12 cellular contexts compared by ENCODE assay signal in genomic region chr1:169697769-169698168, GRCh38. TPM values are rescaled to one million over a fixed set of nuclear protein-coding genes. Genes with fewer than 3 reads are reported as not detected.
A peak's percentile ranks its signal among the peaks of the same experiment; 100 is the strongest.
DNase-seq lines count a peak whose midpoint lies in the region; ATAC-seq and TF ChIP-seq lines count a peak whose summit lies in the region.
"Had no signal": no experiment of that assay in that cellular context is flagged by ENCODE, and none has a peak within 500 bp of the region (broad histone marks: within the 10 kb centered on the region; RNA-seq: fewer than 3 reads in every experiment).

No MANE protein-coding gene starts in this region.

- no peak for DNase-seq in CD4-positive, CD25-positive, alpha-beta regulatory T cell
- DNase-seq in activated naive CD4-positive, alpha-beta T cell treated with anti-CD3 and anti-CD28 coated beads, Interleukin-2, amount 50 U/mL, for 72 hours (ENCODE audit: low spot score in 2 of 2), result no peak
- no peak for DNase-seq in foreskin keratinocyte
- DNase-seq in iPS-NIHi11 (ENCODE audit: low spot score), result no peak
- no peak for DNase-seq in NCI-H82 treated with DMSO at 0.1 percent for 48 hours (lab: John Stamatoyannopoulos, UW; ENCODE audit: unreplicated experiment)
- DNase-seq: activated CD4-positive, alpha-beta T cell treated with anti-CD3 and anti-CD28 coated beads, Interleukin-2, amount 50 U/mL, for 48 hours; NCI-H1092 treated with DMSO at 0.1 percent for 48 hours; retina; RPMI8226 had no signal

- H3K9me3 ChIP-seq in CD4-positive, CD25-positive, alpha-beta regulatory T cell (ENCODE audit: control insufficient read depth in 2 of 2, low read length in 2 of 2), result no peaks in the 10 kb centered on the region

- peaks cover 35% of the 10 kb centered on the region for H3K36me3 ChIP-seq in CD4-positive, CD25-positive, alpha-beta regulatory T cell (ENCODE audit: control insufficient read depth, insufficient read depth, low read length)

- H3K27me3 ChIP-seq in CD4-positive, CD25-positive, alpha-beta regulatory T cell (ENCODE audit: control insufficient read depth, insufficient read depth, low read length), result no peaks in the 10 kb centered on the region
- H3K27me3 ChIP-seq in foreskin keratinocyte, result no peaks in the 10 kb centered on the region

- peaks cover 53 to 99% (median 86%) of the 10 kb centered on the region in 4 donors for H3K4me1 Mint-ChIP-seq in CD4-positive, CD25-positive, alpha-beta regulatory T cell

- no peaks in the 10 kb centered on the region for H3K27me3 Mint-ChIP-seq in CD4-positive, CD25-positive, alpha-beta regulatory T cell

- peak overlapping the region in 2 of 3 donors; percentile 93 to 99 for H3K27ac Mint-ChIP-seq in CD4-positive, CD25-positive, alpha-beta regulatory T cell
- H3K27ac Mint-ChIP-seq in activated naive CD4-positive, alpha-beta T cell treated with anti-CD3 and anti-CD28 coated beads, Interleukin-2, amount 50 U/mL, for 72 hours, result peak overlapping the region; percentile 85 to 92

- H3K4me1 ChIP-seq in CD4-positive, CD25-positive, alpha-beta regulatory T cell (ENCODE audit: control insufficient read depth, insufficient read depth, low read length, poor library complexity, severe bottlenecking), result peaks cover 100% of the 10 kb centered on the region
- H3K4me1 ChIP-seq in foreskin keratinocyte, result no peaks in the 10 kb centered on the region

- H3K36me3 Mint-ChIP-seq in CD4-positive, CD25-positive, alpha-beta regulatory T cell, result peaks cover 69% of the 10 kb centered on the region
- peaks cover 73 to 77% of the 10 kb centered on the region in 2 donors for H3K36me3 Mint-ChIP-seq in activated naive CD4-positive, alpha-beta T cell treated with anti-CD3 and anti-CD28 coated beads, Interleukin-2, amount 50 U/mL, for 72 hours

- H3K4me3 Mint-ChIP-seq in CD4-positive, CD25-positive, alpha-beta regulatory T cell, result peak overlapping the region in 3 of 4 donors; percentile 92 to 99 (median 94)

- peaks cover 0 to 1% (median 0%) of the 10 kb centered on the region in 7 donors for H3K9me3 Mint-ChIP-seq in CD4-positive, CD25-positive, alpha-beta regulatory T cell
- peaks cover 0 to 4% of the 10 kb centered on the region in 2 donors for H3K9me3 Mint-ChIP-seq in activated naive CD4-positive, alpha-beta T cell treated with anti-CD3 and anti-CD28 coated beads, Interleukin-2, amount 50 U/mL, for 72 hours

- ATAC-seq in CD4-positive, CD25-positive, alpha-beta regulatory T cell (ENCODE audit: low read depth in 2 of 2), result no peak
- ATAC-seq in GM18907 (IDR thresholded peaks at IDR 0.05; ENCODE audit: unreplicated experiment), result peak; percentile 44
- ATAC-seq in HG03432 (IDR thresholded peaks at IDR 0.05; ENCODE audit: unreplicated experiment), result peak; percentile 44
- peak; percentile 39 to 43 for ATAC-seq in activated naive CD4-positive, alpha-beta T cell treated with anti-CD3 and anti-CD28 coated beads, Interleukin-2, amount 50 U/mL, for 72 hours
- no peak for ATAC-seq in foreskin keratinocyte
- ATAC-seq in HG02970 (IDR thresholded peaks at IDR 0.05; ENCODE audit: low FRiP score, unreplicated experiment), result no peak

- H3K4me3 ChIP-seq in CD4-positive, CD25-positive, alpha-beta regulatory T cell (ENCODE audit: low read depth, low read length), result peak overlapping the region; percentile 58

- H3K27ac ChIP-seq in CD4-positive, CD25-positive, alpha-beta regulatory T cell (ENCODE audit: insufficient read depth, low read length, poor library complexity, severe bottlenecking), result peak overlapping the region; percentile 88
- H3K27ac ChIP-seq in foreskin keratinocyte, result no peak overlapping the region

- no peak for TF ChIP-seq CTCF in foreskin keratinocyte (conservative IDR thresholded peaks at IDR 0.05)

RNA-seq across cellular contexts. Expression of gene SELL, which starts 13.7 kb away (rescaled TPM):
- total RNA-seq in CD4-positive, CD25-positive, alpha-beta regulatory T cell, result 370 TPM
- polyA plus RNA-seq in CD4-positive, CD25-positive, alpha-beta regulatory T cell, result 1,000 to 10,000 TPM; 1,894 to 2,165 (median 2,020) TPM
- total RNA-seq in activated naive CD4-positive, alpha-beta T cell treated with anti-CD3 and anti-CD28 coated beads, Interleukin-2, amount 50 U/mL, for 72 hours, result 100 to 1,000 TPM; 317 to 341 TPM
- not detected in 2 replicates for total RNA-seq in foreskin keratinocyte
- 0.03 TPM in 1 of 2 replicates, not detected in the other for polyA plus RNA-seq in foreskin keratinocyte

RNA-seq across cellular contexts. Expression of gene SELE, which starts 36.1 kb away (rescaled TPM):
- not detected for total RNA-seq in CD4-positive, CD25-positive, alpha-beta regulatory T cell
- under 1 TPM in 2 of 4 donors, not detected in 2; 0.06 to 0.09 TPM for polyA plus RNA-seq in CD4-positive, CD25-positive, alpha-beta regulatory T cell
- total RNA-seq in activated naive CD4-positive, alpha-beta T cell treated with anti-CD3 and anti-CD28 coated beads, Interleukin-2, amount 50 U/mL, for 72 hours, result not detected
- not detected in 2 replicates for total RNA-seq in foreskin keratinocyte
- not detected in 2 replicates for polyA plus RNA-seq in foreskin keratinocyte

Comparison
In these comparisons a context has a peak if more than half of its experiments do, and no peak if none do; other contexts are left out.
1. ATAC-seq: peak in GM18907 (single experiment), HG03432 (single experiment) and activated naive CD4-positive, alpha-beta T cell treated with anti-CD3 and anti-CD28 coated beads, Interleukin-2, amount 50 U/mL, for 72 hours (2 of 2); none in CD4-positive, CD25-positive, alpha-beta regulatory T cell (0 of 2), foreskin keratinocyte (single experiment) and HG02970 (single experiment).
2. RNA of gene SELL, which starts 13.7 kb away (total RNA-seq): 370 TPM in CD4-positive, CD25-positive, alpha-beta regulatory T cell (single experiment) and 317 to 341 TPM in activated naive CD4-positive, alpha-beta T cell treated with anti-CD3 and anti-CD28 coated beads, Interleukin-2, amount 50 U/mL, for 72 hours; not detected in foreskin keratinocyte; every median in the first group is over 100 times any median in the second.